10 cellular contexts compared by ENCODE assay signal in genomic region chr11:62565100-62565802, GRCh38. TPM values are rescaled to one million over a fixed set of nuclear protein-coding genes. Genes with fewer than 3 reads are reported as not detected.
A peak's percentile ranks its signal among the peaks of the same experiment; 100 is the strongest.
DNase-seq lines count a peak whose midpoint lies in the region; ATAC-seq and TF ChIP-seq lines count a peak whose summit lies in the region.
"Had no signal": no experiment of that assay in that cellular context is flagged by ENCODE, and none has a peak within 500 bp of the region (broad histone marks: within the 10 kb centered on the region; RNA-seq: fewer than 3 reads in every experiment).

No MANE protein-coding gene starts in this region.

- H3K79me2 ChIP-seq in GM23248 (ENCODE audit: insufficient read depth): peaks cover 79% of the 10 kb centered on the region

- H3K27me3 ChIP-seq in GM23248 (replicated peaks; ENCODE audit: insufficient read depth): no peaks in the 10 kb centered on the region
- H3K27me3 ChIP-seq in thyroid gland: no peaks in the 10 kb centered on the region
- H3K27me3 ChIP-seq: dorsolateral prefrontal cortex, Peyer's patch, right atrium auricular region had no signal

- in situ Hi-C loops in GM23248 (cut with MboI): no loop called here

- no peak for TF ChIP-seq POLR2A in thyroid gland (IDR thresholded peaks at IDR 0.05)

- no peaks in the 10 kb centered on the region for H3K9me2 ChIP-seq in GM23248 (ENCODE audit: insufficient read depth)

- WGBS in GM23248 (ENCODE audit: low coverage in 1 of 2, low lambda C conversion rate in 2 of 2, missing lambda C conversion rate in 2 of 2), 2 experiments: 71 to 74% methylated on average over 5 of the region's 5 CpGs
- 80 to 83% methylated on average over 5 of the region's 5 CpGs for WGBS in thyroid gland, 2 donors

- H3K27me3 Mint-ChIP-seq in activated CD4-positive, alpha-beta memory T cell treated with anti-CD3 and anti-CD28 coated beads, Interleukin-2, amount 10 ng/mL, durations not matched to agents 7 days and 5 days: no peaks in the 10 kb centered on the region
- no peaks in the 10 kb centered on the region for H3K27me3 Mint-ChIP-seq in nephron progenitor cell (ENCODE audit: low read depth, poor library complexity)

- no peaks in the 10 kb centered on the region; the same call in 1 of the 2 replicates for H4K20me1 ChIP-seq in GM23248 (ENCODE audit: insufficient read depth)

- H3K4me1 ChIP-seq in GM23248 (ENCODE audit: insufficient read depth) (peaks cover 18% of the 10 kb centered on the region), thyroid gland (peaks cover 8 to 9% of the 10 kb centered on the region in 2 donors)

- no peak for DNase-seq in GM23248
- no peak for DNase-seq in activated CD4-positive, alpha-beta memory T cell treated with anti-CD3 and anti-CD28 coated beads, Interleukin-2, amount 10 ng/mL, durations not matched to agents 7 days and 5 days
- DNase-seq in nephron progenitor cell: no peak
- DNase-seq in thyroid gland: no peak
- no peak for DNase-seq in NK-92 treated with Interleukin-12 subunit alpha and Interleukin-12 subunit beta, amount 100 ng/mL, for 24 hours (lab: John Stamatoyannopoulos, UW)
- no peak for DNase-seq in sciatic nerve (ENCODE audit: low spot score)
- DNase-seq: amniotic stem cell, dorsolateral prefrontal cortex had no signal

- H3K9me3 ChIP-seq in GM23248 (ENCODE audit: low read depth) (no peaks in the 10 kb centered on the region), thyroid gland (no peaks in the 10 kb centered on the region)
- H3K9me3 ChIP-seq: Peyer's patch, right atrium auricular region had no signal

- peak overlapping the region; percentile 29; the same call in 1 of the 2 replicates for H3K27ac ChIP-seq in GM23248
- H3K27ac ChIP-seq in thyroid gland: no peak overlapping the region
- H3K27ac ChIP-seq: dorsolateral prefrontal cortex, right atrium auricular region had no signal

- H3K4me3 ChIP-seq in GM23248 (no peak overlapping the region), thyroid gland (replicated peaks in 1 of 3) (no peak overlapping the region)
- H3K4me3 ChIP-seq: dorsolateral prefrontal cortex, Peyer's patch, right atrium auricular region had no signal

- H3K4me3 Mint-ChIP-seq in activated CD4-positive, alpha-beta memory T cell treated with anti-CD3 and anti-CD28 coated beads, Interleukin-2, amount 10 ng/mL, durations not matched to agents 7 days and 5 days: no peak overlapping the region
- no peak overlapping the region for H3K4me3 Mint-ChIP-seq in nephron progenitor cell

- intact Hi-C loops in thyroid gland (cut with DNase I): no loop called here
- intact Hi-C loops in sciatic nerve (cut with DNase I): no loop called here

- no peak overlapping the region for H3K4me2 ChIP-seq in GM23248 (ENCODE audit: unreplicated experiment)

- CTCF ChIA-PET in activated CD4-positive, alpha-beta memory T cell treated with anti-CD3 and anti-CD28 coated beads, Interleukin-2, amount 10 ng/mL, durations not matched to agents 7 days and 5 days (lab: Charles Lee): interaction anchor here (1.4 to 3.3 kb wide), 3 partner anchors 23 to 171 kb away, joined by 3 to 15 read pairs (median 10); no protein-coding TSS in a partner anchor

- peaks cover 66% of the 10 kb centered on the region for H3K36me3 ChIP-seq in GM23248 (ENCODE audit: low read depth)
- H3K36me3 ChIP-seq in thyroid gland: peaks cover 55 to 73% of the 10 kb centered on the region in 2 donors

- ATAC-seq in sciatic nerve: no peak

- POLR2A ChIA-PET in activated CD4-positive, alpha-beta memory T cell treated with anti-CD3 and anti-CD28 coated beads, Interleukin-2, amount 10 ng/mL, durations not matched to agents 7 days and 5 days (lab: Charles Lee): interaction anchor here (1.0 to 1.4 kb wide), 2 partner anchors 10 to 18 kb away, joined by 3 to 5 read pairs; partner anchors contain the start of gene AHNAK

- H3F3A ChIP-seq in GM23248 (ENCODE audit: insufficient read depth): peaks cover 72% of the 10 kb centered on the region

- no peak overlapping the region for H3K9ac ChIP-seq in GM23248

- peaks cover 60% of the 10 kb centered on the region for H3K4me1 Mint-ChIP-seq in activated CD4-positive, alpha-beta memory T cell treated with anti-CD3 and anti-CD28 coated beads, Interleukin-2, amount 10 ng/mL, durations not matched to agents 7 days and 5 days
- peaks cover 43% of the 10 kb centered on the region for H3K4me1 Mint-ChIP-seq in nephron progenitor cell

- no peaks in the 10 kb centered on the region for H3K9me3 Mint-ChIP-seq in activated CD4-positive, alpha-beta memory T cell treated with anti-CD3 and anti-CD28 coated beads, Interleukin-2, amount 10 ng/mL, durations not matched to agents 7 days and 5 days
- no peaks in the 10 kb centered on the region for H3K9me3 Mint-ChIP-seq in nephron progenitor cell

- no peak overlapping the region for H2AFZ ChIP-seq in GM23248

- TF ChIP-seq CTCF in nephron progenitor cell (IDR thresholded peaks at IDR 0.05): no peak
- no peak for TF ChIP-seq CTCF in thyroid gland (IDR thresholded peaks at IDR 0.05)

- peaks cover 75% of the 10 kb centered on the region for H3K36me3 Mint-ChIP-seq in activated CD4-positive, alpha-beta memory T cell treated with anti-CD3 and anti-CD28 coated beads, Interleukin-2, amount 10 ng/mL, durations not matched to agents 7 days and 5 days (ENCODE audit: low read depth)
- H3K36me3 Mint-ChIP-seq in nephron progenitor cell (ENCODE audit: low read depth): peaks cover 79% of the 10 kb centered on the region

- H3K27ac Mint-ChIP-seq in activated CD4-positive, alpha-beta memory T cell treated with anti-CD3 and anti-CD28 coated beads, Interleukin-2, amount 10 ng/mL, durations not matched to agents 7 days and 5 days: peak overlapping the region; percentile 73
- peak overlapping the region; percentile 55 for H3K27ac Mint-ChIP-seq in nephron progenitor cell

RNA-seq across cellular contexts. Expression of gene EEF1G, which starts 8.4 kb away (rescaled TPM):
- 1,322 and 1,677 TPM in 2 replicates for total RNA-seq in GM23248 (2014; rRNA removed; shearing (Covaris generic))
- polyA plus RNA-seq in GM23248 (2016; fragmentation: Nextera tagmentation; extraction: Ambion mirVana): 533 and 544 TPM in 2 replicates
- 100 to 1,000 TPM; 991 to 999 TPM for total RNA-seq in activated CD4-positive, alpha-beta memory T cell treated with anti-CD3 and anti-CD28 coated beads, Interleukin-2, amount 10 ng/mL, durations not matched to agents 7 days and 5 days
- total RNA-seq in thyroid gland (1,000 to 10,000 TPM; 1,334 to 1,814 (median 1,607) TPM), sciatic nerve (811 TPM)

RNA-seq across cellular contexts. Expression of gene AHNAK, which starts 18.6 kb away (rescaled TPM):
- 548 and 557 TPM in 2 replicates for total RNA-seq in GM23248 (2014; rRNA removed; shearing (Covaris generic))
- 163 and 167 TPM in 2 replicates for polyA plus RNA-seq in GM23248 (2016; fragmentation: Nextera tagmentation; extraction: Ambion mirVana)
- 100 to 1,000 TPM; 323 to 360 TPM for total RNA-seq in activated CD4-positive, alpha-beta memory T cell treated with anti-CD3 and anti-CD28 coated beads, Interleukin-2, amount 10 ng/mL, durations not matched to agents 7 days and 5 days
- 100 to 1,000 TPM; 227 to 400 (median 288) TPM for total RNA-seq in thyroid gland
- 2,773 TPM for total RNA-seq in sciatic nerve

RNA-seq across cellular contexts. Expression of gene TUT1, which starts 26.1 kb away (rescaled TPM):
- total RNA-seq in GM23248 (2014; rRNA removed; shearing (Covaris generic)): 6.1 and 7.7 TPM in 2 replicates
- polyA plus RNA-seq in GM23248 (2016; fragmentation: Nextera tagmentation; extraction: Ambion mirVana): 11.1 and 12.1 TPM in 2 replicates
- total RNA-seq in activated CD4-positive, alpha-beta memory T cell treated with anti-CD3 and anti-CD28 coated beads, Interleukin-2, amount 10 ng/mL, durations not matched to agents 7 days and 5 days: 10 to 100 TPM; 23.7 to 25.2 TPM
- total RNA-seq in thyroid gland (10 to 100 TPM; 13.7 to 20.0 (median 16.1) TPM), sciatic nerve (20.7 TPM)

RNA-seq across cellular contexts. Expression of gene MTA2, which starts 36.4 kb away (rescaled TPM):
- total RNA-seq in GM23248 (2014; rRNA removed; shearing (Covaris generic)): 98.8 and 114 TPM in 2 replicates
- 26.3 and 28.9 TPM in 2 replicates for polyA plus RNA-seq in GM23248 (2016; fragmentation: Nextera tagmentation; extraction: Ambion mirVana)
- total RNA-seq in activated CD4-positive, alpha-beta memory T cell treated with anti-CD3 and anti-CD28 coated beads, Interleukin-2, amount 10 ng/mL, durations not matched to agents 7 days and 5 days: 100 to 1,000 TPM; 226 TPM
- 10 to 100 TPM; 65.3 to 76.7 (median 70.7) TPM for total RNA-seq in thyroid gland
- 86.6 TPM for total RNA-seq in sciatic nerve

RNA-seq across cellular contexts. Expression of gene EML3, which starts 47.3 kb away (rescaled TPM):
- 43.4 and 47.2 TPM in 2 replicates for total RNA-seq in GM23248 (2014; rRNA removed; shearing (Covaris generic))
- 32.8 and 34.8 TPM in 2 replicates for polyA plus RNA-seq in GM23248 (2016; fragmentation: Nextera tagmentation; extraction: Ambion mirVana)
- 100 to 1,000 TPM; 121 to 122 TPM for total RNA-seq in activated CD4-positive, alpha-beta memory T cell treated with anti-CD3 and anti-CD28 coated beads, Interleukin-2, amount 10 ng/mL, durations not matched to agents 7 days and 5 days
- total RNA-seq in thyroid gland (10 to 100 TPM; 28.3 to 58.0 (median 46.6) TPM), sciatic nerve (113 TPM)
